17 cellular contexts compared by ENCODE assay signal in the genomic region with DNA sequence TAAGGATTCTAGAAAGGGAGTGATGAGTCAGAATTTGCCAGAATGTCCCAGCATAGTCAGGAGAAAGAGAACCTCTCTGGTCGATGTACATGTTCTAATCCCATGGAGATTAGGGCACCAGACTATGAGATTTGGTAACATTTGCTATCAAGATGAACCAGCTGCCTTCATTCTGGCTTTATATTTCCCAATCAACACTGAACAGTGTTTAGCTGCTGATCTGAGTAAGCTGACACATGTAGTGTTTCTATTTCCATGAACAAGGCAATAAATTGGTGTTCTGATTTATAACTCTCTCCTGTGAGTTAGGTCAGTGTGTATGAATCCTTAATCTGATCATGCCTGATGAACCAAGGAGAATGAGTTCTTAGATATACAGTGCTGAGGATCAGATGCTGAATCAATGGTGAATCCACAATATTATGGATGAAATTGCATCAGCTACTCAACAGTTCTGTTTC.
DNase-seq lines count a peak whose midpoint lies in the region; ATAC-seq and TF ChIP-seq lines count a peak whose summit lies in the region.
"Had no signal": no experiment of that assay in that cellular context is flagged by ENCODE, and none has a peak within 500 bp of the region (broad histone marks: within the 10 kb centered on the region; RNA-seq: fewer than 3 reads in every experiment).

No MANE protein-coding gene starts in this region.

- H3K27me3 ChIP-seq in Loucy (ENCODE audit: insufficient read depth, low read length, poor library complexity, severe bottlenecking) = no peaks in the 10 kb centered on the region
- H3K27me3 ChIP-seq: foreskin keratinocyte, transverse colon had no signal

- ATAC-seq in central memory CD8-positive, alpha-beta T cell (replicated peaks; ENCODE audit: extremely low read depth, poor library complexity, severe bottlenecking) = no peak
- ATAC-seq in natural killer cell = no peak
- ATAC-seq in HG02623 (IDR thresholded peaks at IDR 0.05; ENCODE audit: unreplicated experiment) = no peak
- ATAC-seq: foreskin keratinocyte, SK-N-SH treated with all-trans-retinoic acid at 6 μM for 48 hours had no signal

- no peaks in the 10 kb centered on the region for H3K79me2 ChIP-seq in Loucy (ENCODE audit: insufficient read depth, low read length)

- H3K4me3 Mint-ChIP-seq in T-helper 1 cell treated with Interleukin-12 subunit alpha and Interleukin-12 subunit beta and Interleukin-4 antibody, amounts not matched to agents 30 μg/mL and 1 μg/mL, for 36 hours = no peak overlapping the region
- H3K4me3 Mint-ChIP-seq in central memory CD8-positive, alpha-beta T cell = no peak overlapping the region
- no peak overlapping the region for H3K4me3 Mint-ChIP-seq in natural killer cell
- H3K4me3 Mint-ChIP-seq: dendritic cell treated with granulocyte-macrophage colony-stimulating factor and Interleukin-4, amounts not matched to agents 40 ng/mL and 50 ng/mL, for 4 days had no signal

- DNase-seq in T-helper 1 cell = no peak
- no peak for DNase-seq in central memory CD8-positive, alpha-beta T cell (ENCODE audit: low spot score in 2 of 2)
- DNase-seq in natural killer cell = no peak
- no peak for DNase-seq in SIG-M5 treated with dmso at 0.1 percent for 504 hours (lab: John Stamatoyannopoulos, UW; ENCODE audit: unreplicated experiment)
- no peak for DNase-seq in stimulated activated CD4-positive, alpha-beta T cell treated with anti-CD3 and anti-CD28 coated beads, Interleukin-2, amount 100 ng/mL, for 48 hours
- DNase-seq: activated CD4-positive, CD25-positive, alpha-beta regulatory T cell; activated effector memory CD4-positive, alpha-beta T cell treated with anti-CD3 and anti-CD28 coated beads, Interleukin-2, amount 50 U/mL, for 16 hours; foreskin keratinocyte; islet precursor cell; NCI-H2107; NK-92 treated with Interleukin-12 subunit alpha and Interleukin-12 subunit beta, amount 100 ng/mL, for 24 hours; transverse colon had no signal

- peak overlapping the region; percentile 42 for H3K4me3 ChIP-seq in Loucy (ENCODE audit: low read length, poor library complexity, severe bottlenecking)
- H3K4me3 ChIP-seq: transverse colon had no signal

- intact Hi-C loops in natural killer cell (cut with micrococcal nuclease) = no loop called here

- peaks cover 40% of the 10 kb centered on the region for H3K4me1 Mint-ChIP-seq in T-helper 1 cell treated with Interleukin-12 subunit alpha and Interleukin-12 subunit beta and Interleukin-4 antibody, amounts not matched to agents 30 μg/mL and 1 μg/mL, for 36 hours (ENCODE audit: low read depth)
- H3K4me1 Mint-ChIP-seq in central memory CD8-positive, alpha-beta T cell = peaks cover 56% of the 10 kb centered on the region
- H3K4me1 Mint-ChIP-seq in natural killer cell = peaks cover 26 to 37% of the 10 kb centered on the region in 2 donors

- H4K20me1 ChIP-seq in Loucy (ENCODE audit: insufficient read depth, low read length, poor library complexity, severe bottlenecking) = no peaks in the 10 kb centered on the region

- peak overlapping the region; percentile 2 for H3K9ac ChIP-seq in Loucy (ENCODE audit: low read depth, low read length, poor library complexity, severe bottlenecking)

- peak overlapping the region; percentile 59 for H3K4me2 ChIP-seq in Loucy (ENCODE audit: low read depth, low read length, poor library complexity, severe bottlenecking)

- peaks cover 46% of the 10 kb centered on the region for H3K36me3 Mint-ChIP-seq in T-helper 1 cell treated with Interleukin-12 subunit alpha and Interleukin-12 subunit beta and Interleukin-4 antibody, amounts not matched to agents 30 μg/mL and 1 μg/mL, for 36 hours (ENCODE audit: low read depth)
- peaks cover 35% of the 10 kb centered on the region for H3K36me3 Mint-ChIP-seq in central memory CD8-positive, alpha-beta T cell (ENCODE audit: insufficient read depth)
- peaks cover 9% of the 10 kb centered on the region for H3K36me3 Mint-ChIP-seq in natural killer cell

- no peak overlapping the region; the same call in 1 of the 2 replicates for H2AFZ ChIP-seq in Loucy (ENCODE audit: low read length)

- TF ChIP-seq CTCF in Loucy (conservative IDR thresholded peaks at IDR 0.05; ENCODE audit: low read length) (no peak), natural killer cell (IDR thresholded peaks at IDR 0.05) (no peak)

- H3K27ac Mint-ChIP-seq in T-helper 1 cell treated with Interleukin-12 subunit alpha and Interleukin-12 subunit beta and Interleukin-4 antibody, amounts not matched to agents 30 μg/mL and 1 μg/mL, for 36 hours = peak overlapping the region; percentile 9
- H3K27ac Mint-ChIP-seq in central memory CD8-positive, alpha-beta T cell (ENCODE audit: low read depth) = peak overlapping the region; percentile 6
- peak overlapping the region; percentile 35 to 72 for H3K27ac Mint-ChIP-seq in natural killer cell
- H3K27ac Mint-ChIP-seq: dendritic cell treated with granulocyte-macrophage colony-stimulating factor and Interleukin-4, amounts not matched to agents 40 ng/mL and 50 ng/mL, for 4 days had no signal

- no peaks in the 10 kb centered on the region; the same call in 1 of the 2 replicates for H3K36me3 ChIP-seq in Loucy (ENCODE audit: insufficient read depth, low read length)
- H3K36me3 ChIP-seq: transverse colon had no signal

- no peaks in the 10 kb centered on the region for H3K9me3 Mint-ChIP-seq in T-helper 1 cell treated with Interleukin-12 subunit alpha and Interleukin-12 subunit beta and Interleukin-4 antibody, amounts not matched to agents 30 μg/mL and 1 μg/mL, for 36 hours
- H3K9me3 Mint-ChIP-seq in central memory CD8-positive, alpha-beta T cell = peaks cover 7% of the 10 kb centered on the region
- H3K9me3 Mint-ChIP-seq in natural killer cell = no peaks in the 10 kb centered on the region

- H3K4me1 ChIP-seq in Loucy (ENCODE audit: insufficient read depth, low read length, poor library complexity, severe bottlenecking) = peaks cover 25% of the 10 kb centered on the region
- H3K4me1 ChIP-seq: transverse colon had no signal

- no peaks in the 10 kb centered on the region for H3K9me3 ChIP-seq in Loucy (ENCODE audit: insufficient read depth, low read depth, low read length)
- H3K9me3 ChIP-seq: transverse colon had no signal

- H3F3A ChIP-seq in Loucy (ENCODE audit: low read depth) = no peaks in the 10 kb centered on the region

- H3K27me3 Mint-ChIP-seq in T-helper 1 cell treated with Interleukin-12 subunit alpha and Interleukin-12 subunit beta and Interleukin-4 antibody, amounts not matched to agents 30 μg/mL and 1 μg/mL, for 36 hours (ENCODE audit: low read depth) = no peaks in the 10 kb centered on the region
- no peaks in the 10 kb centered on the region for H3K27me3 Mint-ChIP-seq in central memory CD8-positive, alpha-beta T cell
- H3K27me3 Mint-ChIP-seq in natural killer cell (ENCODE audit: low read depth in 2 of 2) = no peaks in the 10 kb centered on the region
- H3K27me3 Mint-ChIP-seq: dendritic cell treated with granulocyte-macrophage colony-stimulating factor and Interleukin-4, amounts not matched to agents 40 ng/mL and 50 ng/mL, for 4 days had no signal

- no peaks in the 10 kb centered on the region for H3K9me2 ChIP-seq in Loucy (replicated peaks; ENCODE audit: low read depth, low read length)
